ENCODE assay signal across 19 cellular contexts in the genomic region with DNA sequence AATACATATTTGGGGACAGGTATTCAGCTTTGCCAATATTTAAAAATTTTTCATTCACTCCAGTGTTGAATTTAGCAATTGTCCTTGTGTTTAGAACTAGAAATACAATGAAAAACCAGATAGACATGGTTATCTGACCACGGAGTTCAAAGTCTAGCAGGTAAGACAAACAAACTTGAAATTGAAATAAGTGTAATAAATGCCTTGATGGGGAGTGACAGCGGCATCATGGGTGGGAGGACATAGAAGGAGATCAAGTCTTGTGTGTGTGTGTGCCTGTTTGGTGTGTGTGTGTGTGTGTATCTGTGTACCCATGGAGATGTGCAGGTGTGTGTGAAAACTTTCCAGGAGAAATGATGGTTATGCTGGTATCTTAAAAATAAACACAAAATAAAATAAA.
DNase-seq lines count a peak whose midpoint lies in the region; ATAC-seq, FAIRE-seq and TF ChIP-seq lines count a peak whose summit lies in the region.
"Had no signal": no experiment of that assay in that cellular context is flagged by ENCODE, and none has a peak within 500 bp of the region (broad histone marks: within the 10 kb centered on the region; RNA-seq: fewer than 3 reads in every experiment).

No MANE protein-coding gene starts in this region.

- no peak for TF ChIP-seq CTCF in HepG2 (CRISPR knock-in tag; IDR thresholded peaks at IDR 0.05)

- H3K4me2 ChIP-seq in HepG2 (ENCODE audit: low read depth, low read length) = no peak overlapping the region
- H3K4me2 ChIP-seq: A549, PC-9, SK-N-SH had no signal

- TF ChIP-seq RAD21 in HepG2 (CRISPR knock-in tag; IDR thresholded peaks at IDR 0.05) = no peak

- no peaks in the 10 kb centered on the region for H3K79me2 ChIP-seq in HepG2 (ENCODE audit: insufficient read depth, low read length)

- peak; percentile 72 for DNase-seq in HuH-7 (ENCODE audit: low spot score)
- DNase-seq in NCI-H69 (lab: John Stamatoyannopoulos, UW) = peak; percentile 9
- peak; percentile 9 for DNase-seq in HepG2 (ENCODE audit: low spot score)
- DNase-seq in small intestine = peak; percentile 84
- DNase-seq in NCI-H1694 treated with DMSO at 0.1 percent for 48 hours (lab: John Stamatoyannopoulos, UW) = no peak
- no peak for DNase-seq in SIG-M5 treated with dmso at 0.1 percent for 504 hours (lab: John Stamatoyannopoulos, UW; ENCODE audit: unreplicated experiment)
- DNase-seq in foreskin melanocyte = no peak
- DNase-seq: DMS79, KG1, NCI-H1092 treated with DMSO at 0.1 percent for 48 hours, NCI-H1436 treated with DMSO at 0.1 percent for 48 hours, NCI-H2171 treated with DMSO at 0.1 percent for 48 hours, PC-9, RPMI8226, SHP77 treated with DMSO at 0.1 percent for 48 hours, SK-N-SH had no signal

- H3K27ac ChIP-seq in HepG2 (ENCODE audit: extremely low read length, insufficient read depth, low read length) (no peak overlapping the region), small intestine (ENCODE audit: low read depth in 1 of 2, low read length in 1 of 2) (no peak overlapping the region)
- H3K27ac ChIP-seq: A549, PC-9 had no signal

- no peak for ATAC-seq in HepG2
- ATAC-seq: A549 had no signal

- CTCF ChIA-PET in HepG2 (lab: Yijun Ruan, JAX; ENCODE audit: low intra/inter-chr PET ratio, low total read pairs) = no interaction called here

- FAIRE-seq in HepG2 (lab: Jason Lieb, UNC) (no peak), small intestine (lab: Jason Lieb, UNC) (no peak)
- FAIRE-seq: A549, D721Med, H54 had no signal

- POLR2A ChIA-PET in HepG2 (lab: Yijun Ruan, JAX) = no interaction called here

- TF ChIP-seq EP300 in HepG2 (IDR thresholded peaks at IDR 0.05; ENCODE audit: low read depth in 2 of 2, low read length in 2 of 2) (no peak), HepG2 (CRISPR knock-in tag; IDR thresholded peaks at IDR 0.05; ENCODE audit: borderline replicate concordance) (no peak)

- intact Hi-C loops in HepG2 (cut with micrococcal nuclease; ENCODE audit: unreplicated experiment) = no loop called here

- H2AFZ ChIP-seq in HepG2 (ENCODE audit: low read length) = no peak overlapping the region
- H2AFZ ChIP-seq: PC-9 had no signal

- H3K9me3 ChIP-seq in HepG2 (ENCODE audit: low read length) = peaks cover 67% of the 10 kb centered on the region
- no peaks in the 10 kb centered on the region for H3K9me3 ChIP-seq in small intestine (ENCODE audit: control insufficient read depth, low read depth)
- H3K9me3 ChIP-seq: A549 had no signal

- TF ChIP-seq POLR2A in HepG2 (IDR thresholded peaks at IDR 0.05; ENCODE audit: insufficient read depth in 1 of 2, low read depth in 2 of 2, low read length in 2 of 2) = no peak

- H3K4me1 ChIP-seq in HepG2 (ENCODE audit: insufficient read depth, low read length) (no peaks in the 10 kb centered on the region), small intestine (ENCODE audit: control insufficient read depth in 2 of 2, insufficient read depth in 1 of 2, low read depth in 1 of 2, low read length in 1 of 2) (no peaks in the 10 kb centered on the region)
- H3K4me1 ChIP-seq: A549 had no signal

- in situ Hi-C loops in HepG2 (cut with HindIII; ENCODE audit: extremely low pct_ligation_motif_present, low pct_unique_long_range_greater_than_20kb) = no loop called here

- H4K20me1 ChIP-seq in HepG2 (ENCODE audit: insufficient read depth, low read length) = no peaks in the 10 kb centered on the region

- WGBS in HepG2 (ENCODE audit: low lambda C conversion rate) = 3% methylated on average over 2 of the region's 2 CpGs
- 14 to 67% (median 28%) methylated on average over 2 of the region's 2 CpGs for WGBS in small intestine, 3 donors

- H3K4me3 ChIP-seq in HepG2 (replicated peaks in 1 of 3; ENCODE audit: insufficient read depth in 1 of 3, low read depth in 2 of 3, low read length in 3 of 3) (no peak overlapping the region), small intestine (ENCODE audit: low read depth in 1 of 2, low read length in 2 of 2) (no peak overlapping the region)
- H3K4me3 ChIP-seq: A549, PC-9 had no signal

- no peaks in the 10 kb centered on the region for H3K27me3 ChIP-seq in HepG2 (ENCODE audit: control insufficient read depth in 1 of 2, insufficient read depth in 2 of 2, low read length in 2 of 2)
- H3K27me3 ChIP-seq in small intestine (ENCODE audit: control insufficient read depth in 2 of 2, insufficient read depth in 2 of 2, low read length in 2 of 2) = no peaks in the 10 kb centered on the region

- BruUV-seq in HepG2 (replicated peaks; lab: Mats Ljungman, UMichigan) = no TSS peak

- H3K9ac ChIP-seq in HepG2 (ENCODE audit: insufficient read depth, low read depth, low read length) = no peak overlapping the region
- H3K9ac ChIP-seq: SK-N-SH had no signal

- no peaks in the 10 kb centered on the region for H3K36me3 ChIP-seq in HepG2 (replicated peaks in 1 of 2; ENCODE audit: control insufficient read depth in 1 of 2, insufficient read depth in 2 of 2, low read length in 2 of 2)
- no peaks in the 10 kb centered on the region for H3K36me3 ChIP-seq in small intestine (ENCODE audit: control insufficient read depth in 2 of 2, insufficient read depth in 2 of 2, low read length in 2 of 2)

TF ChIP-seq in HepG2, 621 proteins besides CTCF, POLR2A, EP300 and RAD21:
- TF ChIP-seq ZNF572 (CRISPR knock-in tag; IDR thresholded peaks at IDR 0.05) = no peak
- no peak for TF ChIP-seq ZNF232 (CRISPR knock-in tag; IDR thresholded peaks at IDR 0.05; ENCODE audit: borderline replicate concordance)
- no peak for TF ChIP-seq TFAP4 (IDR thresholded peaks at IDR 0.05; ENCODE audit: borderline replicate concordance, low read depth)
- TF ChIP-seq MBD4 (IDR thresholded peaks at IDR 0.05; ENCODE audit: borderline replicate concordance, low read length) = no peak
- TF ChIP-seq STAT6 (CRISPR knock-in tag; IDR thresholded peaks at IDR 0.05; ENCODE audit: borderline replicate concordance) = no peak
- TF ChIP-seq NR2F6 (IDR thresholded peaks at IDR 0.05) = no peak
- no peak for TF ChIP-seq NR2F6 (CRISPR knock-in tag; IDR thresholded peaks at IDR 0.05)
- TF ChIP-seq ZNF777 (CRISPR knock-in tag; IDR thresholded peaks at IDR 0.05) = no peak
- no peak for TF ChIP-seq ZNF367 (CRISPR knock-in tag; IDR thresholded peaks at IDR 0.05; ENCODE audit: borderline replicate concordance)
- no peak for TF ChIP-seq BCL6 (CRISPR knock-in tag; IDR thresholded peaks at IDR 0.05)
- no peak for TF ChIP-seq ZNF496 (CRISPR knock-in tag; IDR thresholded peaks at IDR 0.05; ENCODE audit: insufficient replicate concordance)
- TF ChIP-seq MTF1 (CRISPR knock-in tag; IDR thresholded peaks at IDR 0.05) = no peak
- no peak for TF ChIP-seq ZNF703 (CRISPR knock-in tag; IDR thresholded peaks at IDR 0.05; ENCODE audit: borderline replicate concordance)

Comparison
In these comparisons a context has a peak if more than half of its experiments do, and no peak if none do; other contexts are left out.
1. DNase-seq: peak in HuH-7 (single experiment), NCI-H69 (single experiment), HepG2 (single experiment) and small intestine (single experiment); none in NCI-H1694 treated with DMSO at 0.1 percent for 48 hours (single experiment), SIG-M5 treated with dmso at 0.1 percent for 504 hours (single experiment) and foreskin melanocyte (single experiment).